ENCODE assay signal across 16 cellular contexts in genomic region chr17:9055281-9055680, GRCh38. TPM values are rescaled to one million over a fixed set of nuclear protein-coding genes. Genes with fewer than 3 reads are reported as not detected.
DNase-seq lines count a peak whose midpoint lies in the region; ATAC-seq and TF ChIP-seq lines count a peak whose summit lies in the region.
"Had no signal": no experiment of that assay in that cellular context is flagged by ENCODE, and none has a peak within 500 bp of the region (broad histone marks: within the 10 kb centered on the region; RNA-seq: fewer than 3 reads in every experiment).

No MANE protein-coding gene starts in this region.

- H3F3A ChIP-seq in neural progenitor cell (ENCODE audit: low read depth), result peaks cover 46% of the 10 kb centered on the region

- no peak overlapping the region for H3K4me3 Mint-ChIP-seq in endodermal cell
- H3K4me3 Mint-ChIP-seq in neural progenitor cell, result peak overlapping the region; percentile 31
- H3K4me3 Mint-ChIP-seq: B cell; CD8-positive, alpha-beta T cell had no signal

- H3K27me3 ChIP-seq in right atrium auricular region (no peaks in the 10 kb centered on the region), right cardiac atrium (ENCODE audit: control insufficient read depth, insufficient read depth) (no peaks in the 10 kb centered on the region), endodermal cell (ENCODE audit: control insufficient read depth, insufficient read depth, low read length, poor library complexity, severe bottlenecking) (no peaks in the 10 kb centered on the region), neural progenitor cell (peaks cover 28% of the 10 kb centered on the region)
- H3K27me3 ChIP-seq: BLaER1 treated with 17β-estradiol and CSF1 and Interleukin-3, amounts not matched to agents 10 nM and 100 nM had no signal

- DNase-seq in right atrium auricular region (ENCODE audit: low spot score), result peak; percentile 55
- DNase-seq in right cardiac atrium, result no peak
- peak; percentile 57 for DNase-seq in endodermal cell
- DNase-seq in neural progenitor cell (ENCODE audit: low spot score), result no peak
- DNase-seq in ACHN, result no peak
- no peak for DNase-seq in activated CD8-positive, alpha-beta memory T cell treated with anti-CD3 and anti-CD28 coated beads for 24 hours
- DNase-seq in NCI-H1105 treated with DMSO at 0.1 percent for 48 hours (lab: John Stamatoyannopoulos, UW), result no peak
- DNase-seq: 8988T; Calu3; CD8-positive, alpha-beta T cell; DMS79 treated with DMSO at 0.1 percent for 48 hours; GF-D8; GOT3 had no signal

- no peak for ATAC-seq in right cardiac atrium
- ATAC-seq: CD8-positive, alpha-beta T cell had no signal

- no peaks in the 10 kb centered on the region for H3K79me2 ChIP-seq in neural progenitor cell (ENCODE audit: low read depth)

- 88% methylated on average over 4 of the region's 4 CpGs for WGBS in right cardiac atrium
- 89% methylated on average over 3 to 4 of the region's 4 CpGs for WGBS in endodermal cell (ENCODE audit: insufficient coverage in 1 of 2, insufficient read length in 1 of 2), 2 experiments

- no peak overlapping the region for H2AFZ ChIP-seq in neural progenitor cell (replicated peaks)

- H4K20me1 ChIP-seq in neural progenitor cell (ENCODE audit: low read depth), result peaks cover 15% of the 10 kb centered on the region
- H4K20me1 ChIP-seq: BLaER1 treated with 17β-estradiol and CSF1 and Interleukin-3, amounts not matched to agents 10 nM and 100 nM had no signal

- H3K4me1 ChIP-seq in right atrium auricular region (peaks cover 0 to 16% of the 10 kb centered on the region in 2 donors), right cardiac atrium (ENCODE audit: control insufficient read depth, insufficient read depth, low read length) (peaks cover 4% of the 10 kb centered on the region), endodermal cell (ENCODE audit: control insufficient read depth, insufficient read depth, low read length) (no peaks in the 10 kb centered on the region), neural progenitor cell (peaks cover 42% of the 10 kb centered on the region)
- H3K4me1 ChIP-seq: BLaER1 treated with 17β-estradiol and CSF1 and Interleukin-3, amounts not matched to agents 10 nM and 100 nM had no signal

- H3K4me1 Mint-ChIP-seq in endodermal cell, result peaks cover 36% of the 10 kb centered on the region
- H3K4me1 Mint-ChIP-seq in neural progenitor cell, result peaks cover 36% of the 10 kb centered on the region
- H3K4me1 Mint-ChIP-seq: B cell had no signal

- H3K27ac Mint-ChIP-seq in endodermal cell (no peak overlapping the region), neural progenitor cell (no peak overlapping the region)
- H3K27ac Mint-ChIP-seq: B cell; CD8-positive, alpha-beta T cell had no signal

- in situ Hi-C loops in ACHN (cut with HindIII; ENCODE audit: low pct_ligation_motif_present, low pct_unique_long_range_greater_than_20kb, low sequenced_read_pairs), result no loop called here

- H3K27ac ChIP-seq in right atrium auricular region (no peak overlapping the region), right cardiac atrium (ENCODE audit: low read length) (no peak overlapping the region), endodermal cell (ENCODE audit: low read depth, low read length) (no peak overlapping the region), neural progenitor cell (no peak overlapping the region)
- H3K27ac ChIP-seq: BLaER1 treated with 17β-estradiol and CSF1 and Interleukin-3, amounts not matched to agents 10 nM and 100 nM had no signal

- H3K4me3 ChIP-seq in right atrium auricular region (no peak overlapping the region), right cardiac atrium (ENCODE audit: low read length) (no peak overlapping the region), endodermal cell (ENCODE audit: low read length) (no peak overlapping the region), neural progenitor cell (no peak overlapping the region)
- H3K4me3 ChIP-seq: BLaER1 treated with 17β-estradiol and CSF1 and Interleukin-3, amounts not matched to agents 10 nM and 100 nM had no signal

- H3K27me3 Mint-ChIP-seq in endodermal cell (ENCODE audit: insufficient read depth) (peaks cover 31% of the 10 kb centered on the region), neural progenitor cell (ENCODE audit: insufficient read depth, low read depth) (peaks cover 28% of the 10 kb centered on the region)

- H3K9ac ChIP-seq in endodermal cell (ENCODE audit: extremely low read depth, low read length, poor library complexity, severe bottlenecking), result no peak overlapping the region
- H3K9ac ChIP-seq in neural progenitor cell, result no peak overlapping the region
- H3K9ac ChIP-seq: BLaER1 treated with 17β-estradiol and CSF1 and Interleukin-3, amounts not matched to agents 10 nM and 100 nM had no signal

- intact Hi-C loops in right cardiac atrium (cut with DNase I), result no loop called here

- H3K36me3 ChIP-seq in right atrium auricular region (no peaks in the 10 kb centered on the region), endodermal cell (ENCODE audit: control insufficient read depth, insufficient read depth, low read length) (peaks cover 21% of the 10 kb centered on the region), neural progenitor cell (no peaks in the 10 kb centered on the region)
- H3K36me3 ChIP-seq: BLaER1 treated with 17β-estradiol and CSF1 and Interleukin-3, amounts not matched to agents 10 nM and 100 nM; HAP-1 had no signal

- no peak for TF ChIP-seq CTCF in right atrium auricular region (IDR thresholded peaks at IDR 0.05)
- no peak for TF ChIP-seq CTCF in endodermal cell (conservative IDR thresholded peaks at IDR 0.05)
- no peak for TF ChIP-seq CTCF in neural progenitor cell (IDR thresholded peaks at IDR 0.05)

- H3K9me3 Mint-ChIP-seq in endodermal cell (peaks cover under 1% of the 10 kb centered on the region), neural progenitor cell (no peaks in the 10 kb centered on the region)
- H3K9me3 Mint-ChIP-seq: CD8-positive, alpha-beta T cell had no signal

- H3K36me3 Mint-ChIP-seq in endodermal cell (ENCODE audit: low read depth) (peaks cover 23% of the 10 kb centered on the region), neural progenitor cell (no peaks in the 10 kb centered on the region)
- H3K36me3 Mint-ChIP-seq: CD8-positive, alpha-beta T cell had no signal

- H3K4me2 ChIP-seq in neural progenitor cell, result peak overlapping the region; percentile 66
- H3K4me2 ChIP-seq: BLaER1 treated with 17β-estradiol and CSF1 and Interleukin-3, amounts not matched to agents 10 nM and 100 nM had no signal

- no peaks in the 10 kb centered on the region for H3K9me3 ChIP-seq in right atrium auricular region
- H3K9me3 ChIP-seq in right cardiac atrium (ENCODE audit: control insufficient read depth, low read length), result no peaks in the 10 kb centered on the region
- no peaks in the 10 kb centered on the region for H3K9me3 ChIP-seq in endodermal cell (ENCODE audit: control insufficient read depth, low read length)
- H3K9me3 ChIP-seq in neural progenitor cell (ENCODE audit: low read depth), result peaks cover 5% of the 10 kb centered on the region
- H3K9me3 ChIP-seq: BLaER1 treated with 17β-estradiol and CSF1 and Interleukin-3, amounts not matched to agents 10 nM and 100 nM; HAP-1 had no signal

RNA-seq across cellular contexts. Expression of gene NTN1, which starts 34.0 kb away (rescaled TPM):
- total RNA-seq in right atrium auricular region (100 to 1,000 TPM; 142 to 163 TPM), right cardiac atrium (100 to 1,000 TPM; 140 to 265 (median 184) TPM), endodermal cell (10 to 100 TPM; 17.0 to 40.4 TPM), neural progenitor cell (ENCODE audit: low replicate concordance) (0.45 and 2.4 TPM in 2 replicates)
- 90.5 TPM for polyA plus RNA-seq in right cardiac atrium
- 14.7 TPM for polyA plus RNA-seq in endodermal cell (2013, experiment 1 of 2)
- 18.4 TPM for polyA plus RNA-seq in endodermal cell (2013, experiment 2 of 2)

Comparison
In these comparisons a context has a peak if more than half of its experiments do, and no peak if none do; other contexts are left out.
1. DNase-seq: peak in right atrium auricular region (single experiment) and endodermal cell (single experiment); none in right cardiac atrium (0 of 3), neural progenitor cell (single experiment), ACHN (single experiment), activated CD8-positive, alpha-beta memory T cell treated with anti-CD3 and anti-CD28 coated beads for 24 hours (single experiment) and NCI-H1105 treated with DMSO at 0.1 percent for 48 hours (single experiment).